ENCODE assay signal across 18 cellular contexts in genomic region chr12:115623275-115623674, GRCh38.
DNase-seq lines count a peak whose midpoint lies in the region; ATAC-seq and TF ChIP-seq lines count a peak whose summit lies in the region.
"Had no signal": no experiment of that assay in that cellular context is flagged by ENCODE, and none has a peak within 500 bp of the region (broad histone marks: within the 10 kb centered on the region; RNA-seq: fewer than 3 reads in every experiment).

No MANE protein-coding gene starts in this region.

- no peaks in the 10 kb centered on the region for H3K79me2 ChIP-seq in neural progenitor cell (ENCODE audit: low read depth)

- H3K4me1 Mint-ChIP-seq in WTC11, result peaks cover 7% of the 10 kb centered on the region
- H3K4me1 Mint-ChIP-seq in neural progenitor cell, result peaks cover 4% of the 10 kb centered on the region
- H3K4me1 Mint-ChIP-seq: CD8-positive, alpha-beta memory T cell; IgD-negative memory B cell had no signal

- peaks cover 20% of the 10 kb centered on the region for H3K9me3 Mint-ChIP-seq in WTC11
- no peaks in the 10 kb centered on the region for H3K9me3 Mint-ChIP-seq in neural progenitor cell

- H3K27me3 Mint-ChIP-seq in WTC11 (ENCODE audit: low read depth), result no peaks in the 10 kb centered on the region; the same call in 1 of the 2 replicates
- peaks cover 2% of the 10 kb centered on the region for H3K27me3 Mint-ChIP-seq in neural progenitor cell (ENCODE audit: insufficient read depth, low read depth)

- intact Hi-C loops in heart right ventricle (cut with DNase I) (loop anchor here in 5 of 10 donors (2.0 to 10.0 kb wide), 9 partner anchors 24 to 948 kb away; partner anchors contain the start of gene TBX3 (in 1 of the 5)), Right ventricle myocardium inferior (cut with DNase I) (loop anchor here (5.0 kb wide), 2 partner anchors 116 to 186 kb away; no protein-coding TSS in a partner anchor)

- ATAC-seq in heart right ventricle (no peak), Right ventricle myocardium inferior (no peak), WTC11 (no peak)

- H3K27ac ChIP-seq in heart right ventricle (peak overlapping the region in 7 of 10 donors; percentile 53 to 74 (median 66)), neural progenitor cell (peak overlapping the region; percentile 41)
- H3K27ac ChIP-seq: BLaER1, GM23248, KMS-11 had no signal

- H3K4me2 ChIP-seq in neural progenitor cell, result peak overlapping the region; percentile 15
- H3K4me2 ChIP-seq: BLaER1, KMS-11 had no signal

- H3K27ac Mint-ChIP-seq in WTC11 (0 out of 2 replicates have a peak overlapping the region, but pooled peaks have one; percentile 32), neural progenitor cell (no peak overlapping the region)
- H3K27ac Mint-ChIP-seq: CD8-positive, alpha-beta memory T cell; HFFc6; IgD-negative memory B cell had no signal

- H3F3A ChIP-seq in neural progenitor cell (ENCODE audit: low read depth), result peaks cover 14% of the 10 kb centered on the region

- CTCF ChIA-PET in WTC11 (lab: Charles Lee), result interaction anchor here (0.6 kb wide), 1 partner anchor 168 kb away, joined by 5 read pairs; no protein-coding TSS in a partner anchor

- H3K27me3 ChIP-seq in heart right ventricle (peaks cover 0 to 9% (median 6%) of the 10 kb centered on the region in 7 donors), neural progenitor cell (no peaks in the 10 kb centered on the region)
- H3K27me3 ChIP-seq: BLaER1 had no signal

- H3K4me1 ChIP-seq in heart right ventricle (peaks cover 0 to 21% (median 5%) of the 10 kb centered on the region in 9 donors), neural progenitor cell (peaks cover 10% of the 10 kb centered on the region)
- H3K4me1 ChIP-seq: BLaER1, Caco-2, HAP-1 had no signal

- H3K9ac ChIP-seq in neural progenitor cell, result no peak overlapping the region
- H3K9ac ChIP-seq: BLaER1, GM23248, KMS-11 had no signal

- no peak overlapping the region for H3K4me3 ChIP-seq in heart right ventricle
- H3K4me3 ChIP-seq in neural progenitor cell, result no peak overlapping the region
- H3K4me3 ChIP-seq: BLaER1, GM23248, HAP-1 had no signal

- H3K36me3 ChIP-seq in heart right ventricle (no peaks in the 10 kb centered on the region), neural progenitor cell (no peaks in the 10 kb centered on the region)
- H3K36me3 ChIP-seq: BLaER1, HAP-1 had no signal

- POLR2A ChIA-PET in WTC11 (lab: Charles Lee), result no interaction called here

- peaks cover 5% of the 10 kb centered on the region; the same call in 1 of the 2 replicates for H3K36me3 Mint-ChIP-seq in WTC11
- no peaks in the 10 kb centered on the region for H3K36me3 Mint-ChIP-seq in neural progenitor cell
- H3K36me3 Mint-ChIP-seq: CD8-positive, alpha-beta memory T cell; IgD-negative memory B cell had no signal

- DNase-seq in heart right ventricle, result no peak
- no peak for DNase-seq in Right ventricle myocardium inferior (ENCODE audit: missing footprints)
- DNase-seq in WTC11 (ENCODE audit: low spot score), result no peak
- DNase-seq in neural progenitor cell (ENCODE audit: low spot score), result no peak
- no peak for DNase-seq in medulla oblongata (ENCODE audit: extremely low spot score)
- no peak for DNase-seq in DMS153 treated with DMSO at 0.1 percent for 48 hours (lab: John Stamatoyannopoulos, UW; ENCODE audit: unreplicated experiment)
- DNase-seq in cerebellar cortex (ENCODE audit: low spot score), result no peak
- DNase-seq: 8988T; AML-193; Caco-2; CD8-positive, alpha-beta memory T cell; DMS53; GM23248; HFFc6 had no signal

- H4K20me1 ChIP-seq in neural progenitor cell (ENCODE audit: low read depth), result no peaks in the 10 kb centered on the region
- H4K20me1 ChIP-seq: BLaER1 had no signal

- H2AFZ ChIP-seq in neural progenitor cell (replicated peaks), result no peak overlapping the region
- H2AFZ ChIP-seq: GM23248 had no signal

- peaks cover 0 to 16% (median 4%) of the 10 kb centered on the region in 11 donors for H3K9me3 ChIP-seq in heart right ventricle
- no peaks in the 10 kb centered on the region for H3K9me3 ChIP-seq in neural progenitor cell (ENCODE audit: low read depth)
- H3K9me3 ChIP-seq: BLaER1, Caco-2, HAP-1 had no signal

- H3K4me3 Mint-ChIP-seq in WTC11, result no peak overlapping the region
- no peak overlapping the region for H3K4me3 Mint-ChIP-seq in neural progenitor cell
- H3K4me3 Mint-ChIP-seq: CD8-positive, alpha-beta memory T cell; HFFc6; IgD-negative memory B cell had no signal

- TF ChIP-seq CTCF in heart right ventricle (IDR thresholded peaks at IDR 0.05) (no peak), WTC11 (IDR thresholded peaks at IDR 0.05) (no peak), neural progenitor cell (IDR thresholded peaks at IDR 0.05) (no peak)

- WGBS in heart right ventricle, 2 donors, result 79 to 83% methylated on average over 5 of the region's 5 CpGs

TF ChIP-seq in WTC11, 78 proteins besides CTCF, POLR2A, EP300 and RAD21:
- TF ChIP-seq, protein P1, sequence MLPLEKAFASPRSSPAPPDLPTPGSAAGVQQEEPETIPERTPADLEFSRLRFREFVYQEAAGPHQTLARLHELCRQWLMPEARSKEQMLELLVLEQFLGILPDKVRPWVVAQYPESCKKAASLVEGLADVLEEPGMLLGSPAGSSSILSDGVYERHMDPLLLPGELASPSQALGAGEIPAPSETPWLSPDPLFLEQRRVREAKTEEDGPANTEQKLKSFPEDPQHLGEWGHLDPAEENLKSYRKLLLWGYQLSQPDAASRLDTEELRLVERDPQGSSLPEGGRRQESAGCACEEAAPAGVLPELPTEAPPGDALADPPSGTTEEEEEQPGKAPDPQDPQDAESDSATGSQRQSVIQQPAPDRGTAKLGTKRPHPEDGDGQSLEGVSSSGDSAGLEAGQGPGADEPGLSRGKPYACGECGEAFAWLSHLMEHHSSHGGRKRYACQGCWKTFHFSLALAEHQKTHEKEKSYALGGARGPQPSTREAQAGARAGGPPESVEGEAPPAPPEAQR (CRISPR knock-in tag; IDR thresholded peaks at IDR 0.05), result no peak
- TF ChIP-seq PRRX2 (CRISPR knock-in tag; IDR thresholded peaks at IDR 0.05) (no peak), ZNF425 (CRISPR knock-in tag; conservative IDR thresholded peaks at IDR 0.05) (no peak)
- TF ChIP-seq, protein P2, sequence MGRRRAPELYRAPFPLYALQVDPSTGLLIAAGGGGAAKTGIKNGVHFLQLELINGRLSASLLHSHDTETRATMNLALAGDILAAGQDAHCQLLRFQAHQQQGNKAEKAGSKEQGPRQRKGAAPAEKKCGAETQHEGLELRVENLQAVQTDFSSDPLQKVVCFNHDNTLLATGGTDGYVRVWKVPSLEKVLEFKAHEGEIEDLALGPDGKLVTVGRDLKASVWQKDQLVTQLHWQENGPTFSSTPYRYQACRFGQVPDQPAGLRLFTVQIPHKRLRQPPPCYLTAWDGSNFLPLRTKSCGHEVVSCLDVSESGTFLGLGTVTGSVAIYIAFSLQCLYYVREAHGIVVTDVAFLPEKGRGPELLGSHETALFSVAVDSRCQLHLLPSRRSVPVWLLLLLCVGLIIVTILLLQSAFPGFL (CRISPR knock-in tag; IDR thresholded peaks at IDR 0.05; ENCODE audit: borderline replicate concordance), result no peak
